ENCODE assay signal across 19 cellular contexts in the genomic region with DNA sequence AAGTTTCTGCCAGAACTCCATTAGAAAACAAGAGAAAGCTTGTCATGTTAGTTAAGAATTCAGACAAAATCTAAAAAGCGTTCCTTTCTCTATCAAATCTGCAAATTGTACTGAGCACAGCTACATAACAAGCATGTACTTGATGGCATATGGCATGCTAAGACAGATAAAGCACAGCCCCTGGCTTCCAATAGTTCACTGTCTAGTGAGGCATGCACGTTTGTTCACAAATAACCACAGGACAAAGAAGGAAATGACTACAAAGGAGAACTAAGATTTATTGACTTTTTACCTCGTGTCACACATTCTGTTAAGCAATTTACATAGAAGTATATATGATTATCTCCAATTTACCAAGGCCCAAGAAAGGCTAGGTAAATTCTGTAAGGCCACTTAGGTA.
DNase-seq lines count a peak whose midpoint lies in the region; ATAC-seq and TF ChIP-seq lines count a peak whose summit lies in the region.
"Had no signal": no experiment of that assay in that cellular context is flagged by ENCODE, and none has a peak within 500 bp of the region (broad histone marks: within the 10 kb centered on the region; RNA-seq: fewer than 3 reads in every experiment).

No MANE protein-coding gene starts in this region.

- ATAC-seq in HG03103 (IDR thresholded peaks at IDR 0.05; ENCODE audit: low read depth, unreplicated experiment) (peak; percentile 62), foreskin keratinocyte (peak; percentile 78), HG02981 (IDR thresholded peaks at IDR 0.05; ENCODE audit: unreplicated experiment) (no peak), HG02884 (IDR thresholded peaks at IDR 0.05; ENCODE audit: unreplicated experiment) (no peak)
- ATAC-seq: K562, mucosa of descending colon, SK-N-SH treated with all-trans-retinoic acid at 6 μM for 48 hours had no signal

- peak; percentile 36 for DNase-seq in DMS153 (lab: John Stamatoyannopoulos, UW)
- no peak for DNase-seq in DMS153 treated with DMSO at 0.1 percent for 48 hours (lab: John Stamatoyannopoulos, UW; ENCODE audit: unreplicated experiment)
- peak; percentile 84 for DNase-seq in NCI-H69 (lab: John Stamatoyannopoulos, UW)
- DNase-seq in foreskin keratinocyte: peak; percentile 65 to 76
- no peak for DNase-seq in activated T-cell treated with anti-CD3 and anti-CD28 coated beads, Interleukin-2, amount 50 U/mL, for 48 hours
- DNase-seq: activated CD4-positive, alpha-beta T cell treated with anti-CD3 and anti-CD28 coated beads for 4 hours; aorta; foreskin fibroblast; mucosa of descending colon; NCI-H1105; NCI-H526 had no signal

- no peaks in the 10 kb centered on the region for H3K27me3 ChIP-seq in foreskin keratinocyte
- H3K27me3 ChIP-seq: BLaER1 had no signal

- no peak overlapping the region for H3K27ac ChIP-seq in foreskin keratinocyte
- H3K27ac ChIP-seq: 22Rv1, BLaER1, HL-60 had no signal

- peaks cover 6% of the 10 kb centered on the region for H3K4me1 ChIP-seq in foreskin keratinocyte
- H3K4me1 ChIP-seq: BLaER1 had no signal

- peak; percentile 29 for TF ChIP-seq CTCF in foreskin keratinocyte (conservative IDR thresholded peaks at IDR 0.05)

Comparison
In these comparisons a context has a peak if more than half of its experiments do, and no peak if none do; other contexts are left out.
1. DNase-seq: peak in DMS153 (single experiment), NCI-H69 (single experiment) and foreskin keratinocyte (2 of 2); none in DMS153 treated with DMSO at 0.1 percent for 48 hours (single experiment) and activated T-cell treated with anti-CD3 and anti-CD28 coated beads, Interleukin-2, amount 50 U/mL, for 48 hours (0 of 2).
2. ATAC-seq: peak in HG03103 (single experiment) and foreskin keratinocyte (single experiment); none in HG02981 (single experiment) and HG02884 (single experiment).